2 cellular contexts compared by ENCODE assay signal in genomic region chr4:47667552-47667951, GRCh38.
TF ChIP-seq lines count a peak whose summit lies in the region.

No MANE protein-coding gene starts in this region.

TF ChIP-seq in IMR-90, 13 proteins besides CTCF, POLR2A, EP300 and RAD21 (continued from another document):
- no peak for TF ChIP-seq BHLHE40 (IDR thresholded peaks at IDR 0.05; ENCODE audit: low read depth, low read length)
- TF ChIP-seq FOS (IDR thresholded peaks at IDR 0.05; ENCODE audit: low read depth, low read length) = no peak
- TF ChIP-seq NFE2L2 (IDR thresholded peaks at IDR 0.05; ENCODE audit: low read depth, low read length) = no peak
- TF ChIP-seq USF2 (IDR thresholded peaks at IDR 0.05; ENCODE audit: low read depth, low read length) = no peak
- no peak for TF ChIP-seq ELK1 (IDR thresholded peaks at IDR 0.05; ENCODE audit: borderline replicate concordance, low read depth, low read length)
- no peak for TF ChIP-seq RFX5 (IDR thresholded peaks at IDR 0.05; ENCODE audit: low read depth, low read length)
- TF ChIP-seq MAZ (IDR thresholded peaks at IDR 0.05; ENCODE audit: borderline replicate concordance, low read depth, low read length) = no peak
- TF ChIP-seq CHD1 (IDR thresholded peaks at IDR 0.05; ENCODE audit: low read depth, low read length) = no peak
- TF ChIP-seq MXI1 (IDR thresholded peaks at IDR 0.05; ENCODE audit: borderline replicate concordance, low read depth, low read length) = no peak
- TF ChIP-seq MAFK (IDR thresholded peaks at IDR 0.05; ENCODE audit: low read depth, low read length) = no peak
- TF ChIP-seq CEBPB (IDR thresholded peaks at IDR 0.05; ENCODE audit: low read depth, low read length) = no peak
- TF ChIP-seq RCOR1 (IDR thresholded peaks at IDR 0.05; ENCODE audit: insufficient replicate concordance, low read length) = no peak
TF ChIP-seq in IMR-90: peak in this region for 0.

TF ChIP-seq in SK-N-SH, 30 proteins besides CTCF, POLR2A, EP300 and RAD21:
- no peak for TF ChIP-seq PBX3 (IDR thresholded peaks at IDR 0.05)
- peak; percentile 24; the same call in 1 of the 2 replicates for TF ChIP-seq JUND (IDR thresholded peaks at IDR 0.05)
- peak; percentile 42; the same call in 1 of the 2 replicates for TF ChIP-seq FOSL2 (IDR thresholded peaks at IDR 0.05; ENCODE audit: borderline replicate concordance, low read depth)
